20 cellular contexts compared by ENCODE assay signal in genomic region chr14:89011327-89011726, GRCh38.
"Had no signal": no experiment of that assay in that cellular context is flagged by ENCODE, and none has a peak within 500 bp of the region (broad histone marks: within the 10 kb centered on the region; RNA-seq: fewer than 3 reads in every experiment).

No MANE protein-coding gene starts in this region.

- H3K4me1 ChIP-seq: colonic mucosa, psoas muscle, sigmoid colon had no signal

- H3K27ac Mint-ChIP-seq: naive thymus-derived CD4-positive, alpha-beta T cell had no signal

- ATAC-seq: naive thymus-derived CD4-positive, alpha-beta T cell; psoas muscle had no signal

- H3K4me3 Mint-ChIP-seq: naive thymus-derived CD4-positive, alpha-beta T cell had no signal

- H3K36me3 Mint-ChIP-seq: naive thymus-derived CD4-positive, alpha-beta T cell had no signal

- H3K36me3 ChIP-seq: colonic mucosa, neutrophil, sigmoid colon, stomach, thoracic aorta, transverse colon had no signal

- FAIRE-seq: endothelial cell of umbilical vein had no signal

- H3K4me3 ChIP-seq: psoas muscle, sigmoid colon, skin epidermis, thoracic aorta had no signal

- H3K9me3 Mint-ChIP-seq: naive thymus-derived CD4-positive, alpha-beta T cell had no signal

- H3K9me3 ChIP-seq: colonic mucosa, neutrophil, psoas muscle, sigmoid colon, stomach, thoracic aorta, transverse colon had no signal

- H3K27ac ChIP-seq: neutrophil, psoas muscle, sigmoid colon, skin epidermis, thoracic aorta had no signal

- H3K27me3 ChIP-seq: colonic mucosa, neutrophil, sigmoid colon, stomach, transverse colon had no signal

- DNase-seq: dermis blood vessel endothelial cell; endodermal cell; erythroblast; foreskin melanocyte; head of caudate nucleus; hippocampal formation; kidney glomerular epithelial cell; naive thymus-derived CD4-positive, alpha-beta T cell; psoas muscle; sigmoid colon; stimulated activated CD4-positive, alpha-beta T cell treated with anti-CD3 and anti-CD28 coated beads, Interleukin-12 subunit alpha, Interleukin-12 subunit beta, amount 100 ng/mL, for 4 hours; stimulated activated naive CD4-positive, alpha-beta T cell; stomach; substantia nigra; transverse colon had no signal
